ENCODE assay signal across 22 cellular contexts in genomic region chr12:20528208-20528607, GRCh38.
DNase-seq lines count a peak whose midpoint lies in the region; ATAC-seq and TF ChIP-seq lines count a peak whose summit lies in the region.
"Had no signal": no experiment of that assay in that cellular context is flagged by ENCODE, and none has a peak within 500 bp of the region (broad histone marks: within the 10 kb centered on the region; RNA-seq: fewer than 3 reads in every experiment).

No MANE protein-coding gene starts in this region.

- no peak for DNase-seq in heart left ventricle
- no peak for DNase-seq in Right ventricle myocardium superior
- peak; percentile 1 for DNase-seq in epithelial cell of esophagus (ENCODE audit: low read depth)
- no peak for DNase-seq in neural crest cell (ENCODE audit: low read depth, low spot score)
- DNase-seq in aorta, result no peak
- DNase-seq in midbrain (lab: John Stamatoyannopoulos, UW), result no peak
- no peak for DNase-seq in activated T-cell treated with anti-CD3 and anti-CD28 coated beads, Interleukin-2, amount 50 U/mL, for 48 hours
- DNase-seq: activated CD4-positive, CD25-positive, alpha-beta regulatory T cell treated with anti-CD3 and anti-CD28 coated beads, Interleukin-2, amount 50 U/mL, for 72 hours; activated naive CD8-positive, alpha-beta T cell treated with anti-CD3 and anti-CD28 coated beads for 36 hours; erythroblast; MM.1S; NCI-H2029; NCI-H345; stimulated activated CD4-positive, alpha-beta T cell treated with anti-CD3 and anti-CD28 coated beads, Interleukin-4, amount 100 ng/mL, for 24 hours; T1000; uterus had no signal

- no peak overlapping the region for H3K4me3 ChIP-seq in heart left ventricle
- H3K4me3 ChIP-seq in epithelial cell of esophagus (ENCODE audit: low read length), result no peak overlapping the region
- H3K4me3 ChIP-seq in aorta (ENCODE audit: low read length in 2 of 2), result peak overlapping the region; percentile 20 to 41
- H3K4me3 ChIP-seq: BLaER1 treated with 17β-estradiol and CSF1 and Interleukin-3, amounts not matched to agents 10 nM and 100 nM; HAP-1; skin epidermis; uterus had no signal

- H3K4me1 ChIP-seq in heart left ventricle (peaks cover 0 to 40% (median 16%) of the 10 kb centered on the region in 12 donors), aorta (ENCODE audit: control insufficient read depth in 1 of 2, insufficient read depth in 2 of 2, low read length in 2 of 2) (peaks cover 3 to 4% of the 10 kb centered on the region in 2 donors)
- H3K4me1 ChIP-seq: BLaER1 treated with 17β-estradiol and CSF1 and Interleukin-3, amounts not matched to agents 10 nM and 100 nM; HAP-1; parathyroid adenoma; uterus had no signal

- TF ChIP-seq CTCF in heart left ventricle (IDR thresholded peaks at IDR 0.05), result peak in 1 of 12 donors; percentile 10
- no peak for TF ChIP-seq CTCF in epithelial cell of esophagus (IDR thresholded peaks at IDR 0.05; ENCODE audit: insufficient read depth, low read depth, low read length, missing control alignments)
- peak; percentile 35 for TF ChIP-seq CTCF in neural crest cell (conservative IDR thresholded peaks at IDR 0.05)

- ATAC-seq in heart left ventricle, result peak in 3 of 4 donors; percentile 20 to 39 (median 25)
- ATAC-seq in Right ventricle myocardium superior (ENCODE audit: poor library complexity), result no peak
- no peak for ATAC-seq in aorta (ENCODE audit: low FRiP score)
- ATAC-seq in GM18909 (IDR thresholded peaks at IDR 0.05; ENCODE audit: poor library complexity, unreplicated experiment), result no peak

- H3K27me3 Mint-ChIP-seq in neural crest cell (ENCODE audit: low read depth), result no peaks in the 10 kb centered on the region
- H3K27me3 Mint-ChIP-seq: activated naive CD8-positive, alpha-beta T cell treated with anti-CD3 and anti-CD28 coated beads for 36 hours; IgD-negative memory B cell had no signal

- no peak for TF ChIP-seq POLR2A in heart left ventricle (IDR thresholded peaks at IDR 0.05)

- peak overlapping the region in 7 of 12 donors; percentile 13 to 70 (median 49) for H3K27ac ChIP-seq in heart left ventricle
- H3K27ac ChIP-seq in aorta (ENCODE audit: low read depth in 1 of 2, low read length in 2 of 2), result peak overlapping the region in 1 of 2 donors; percentile 18
- H3K27ac ChIP-seq: BLaER1 treated with 17β-estradiol and CSF1 and Interleukin-3, amounts not matched to agents 10 nM and 100 nM; parathyroid adenoma; skin epidermis had no signal

- peaks cover 2% of the 10 kb centered on the region for H3K9me3 Mint-ChIP-seq in neural crest cell
- H3K9me3 Mint-ChIP-seq: activated naive CD8-positive, alpha-beta T cell treated with anti-CD3 and anti-CD28 coated beads for 36 hours had no signal

- no peak overlapping the region for H3K4me3 Mint-ChIP-seq in neural crest cell
- H3K4me3 Mint-ChIP-seq: activated naive CD8-positive, alpha-beta T cell treated with anti-CD3 and anti-CD28 coated beads for 36 hours; IgD-negative memory B cell had no signal

- intact Hi-C loops in heart left ventricle (cut with DNase I), result loop anchor here in 1 of 10 donors (10.0 kb wide), 1 partner anchor 403 kb away; no protein-coding TSS in a partner anchor
- intact Hi-C loops in Right ventricle myocardium superior (cut with DNase I), result no loop called here
- intact Hi-C loops in aorta (cut with DNase I), result no loop called here

- H3K4me1 Mint-ChIP-seq in neural crest cell, result peaks cover 22% of the 10 kb centered on the region
- H3K4me1 Mint-ChIP-seq: activated naive CD8-positive, alpha-beta T cell treated with anti-CD3 and anti-CD28 coated beads for 36 hours; IgD-negative memory B cell had no signal

- peak overlapping the region; percentile 73 for H3K27ac Mint-ChIP-seq in neural crest cell (ENCODE audit: unreplicated experiment)
- H3K27ac Mint-ChIP-seq: activated naive CD8-positive, alpha-beta T cell treated with anti-CD3 and anti-CD28 coated beads for 36 hours; IgD-negative memory B cell had no signal

- H3K36me3 ChIP-seq in heart left ventricle (no peaks in the 10 kb centered on the region), aorta (ENCODE audit: control insufficient read depth in 1 of 2, insufficient read depth in 2 of 2, low read length in 1 of 2) (no peaks in the 10 kb centered on the region)
- H3K36me3 ChIP-seq: BLaER1 treated with 17β-estradiol and CSF1 and Interleukin-3, amounts not matched to agents 10 nM and 100 nM; HAP-1; uterus had no signal

- H3K36me3 Mint-ChIP-seq in neural crest cell (ENCODE audit: low read depth), result no peaks in the 10 kb centered on the region
- H3K36me3 Mint-ChIP-seq: activated naive CD8-positive, alpha-beta T cell treated with anti-CD3 and anti-CD28 coated beads for 36 hours; IgD-negative memory B cell had no signal

- WGBS in heart left ventricle, 4 donors, result 26 to 52% (median 36%) methylated on average over 1 of the region's 1 CpG
- WGBS in aorta, 2 donors, result 9 to 19% methylated on average over 1 of the region's 1 CpG

- no peaks in the 10 kb centered on the region for H3K27me3 ChIP-seq in heart left ventricle
- H3K27me3 ChIP-seq in aorta (ENCODE audit: control insufficient read depth in 1 of 2, insufficient read depth in 2 of 2, low read length in 1 of 2), result no peaks in the 10 kb centered on the region
- H3K27me3 ChIP-seq: BLaER1 treated with 17β-estradiol and CSF1 and Interleukin-3, amounts not matched to agents 10 nM and 100 nM; uterus had no signal

- H3K9me3 ChIP-seq in heart left ventricle, result no peaks in the 10 kb centered on the region
- no peaks in the 10 kb centered on the region for H3K9me3 ChIP-seq in aorta (ENCODE audit: control insufficient read depth, low read length)
- H3K9me3 ChIP-seq: BLaER1 treated with 17β-estradiol and CSF1 and Interleukin-3, amounts not matched to agents 10 nM and 100 nM; HAP-1; uterus had no signal

Comparison
In these comparisons a context has a peak if more than half of its experiments do, and no peak if none do; other contexts are left out.
1. ATAC-seq: peak in heart left ventricle (3 of 4); none in Right ventricle myocardium superior (single experiment), aorta (single experiment) and GM18909 (single experiment).
2. H3K4me3 ChIP-seq: peak in aorta (2 of 2); none in heart left ventricle (0 of 12) and epithelial cell of esophagus (single experiment).